ENCODE assay signal across 18 cellular contexts in genomic region chr10:107433605-107434004, GRCh38.
DNase-seq lines count a peak whose midpoint lies in the region; ATAC-seq, FAIRE-seq and TF ChIP-seq lines count a peak whose summit lies in the region.
"Had no signal": no experiment of that assay in that cellular context is flagged by ENCODE, and none has a peak within 500 bp of the region (broad histone marks: within the 10 kb centered on the region; RNA-seq: fewer than 3 reads in every experiment).

No MANE protein-coding gene starts in this region.

- H3K4me3 ChIP-seq in GM12878: no peak overlapping the region
- H3K4me3 ChIP-seq: BLaER1 treated with 17β-estradiol and CSF1 and Interleukin-3, amounts not matched to agents 10 nM and 100 nM had no signal

- H3K9me3 ChIP-seq in GM12878 (replicated peaks; ENCODE audit: control insufficient read depth, insufficient read depth, low read length): no peaks in the 10 kb centered on the region
- H3K9me3 ChIP-seq: BLaER1 treated with 17β-estradiol and CSF1 and Interleukin-3, amounts not matched to agents 10 nM and 100 nM had no signal

- CTCF ChIA-PET in GM12878 (lab: Yijun Ruan, JAX): interaction anchor here (0.6 to 2.7 kb wide), 3 partner anchors 10 to 24 kb away, joined by 3 to 18 read pairs (median 14); no protein-coding TSS in a partner anchor

- POLR2A ChIA-PET in GM12878 (lab: Charles Lee): interaction anchor here (0.7 to 2.6 kb wide), 4 partner anchors 8 to 1176 kb away, joined by 3 to 10 read pairs (median 5); no protein-coding TSS in a partner anchor

- H3K27ac ChIP-seq in GM12878 (ENCODE audit: control insufficient read depth, insufficient read depth): no peak overlapping the region
- H3K27ac ChIP-seq: BLaER1 treated with 17β-estradiol and CSF1 and Interleukin-3, amounts not matched to agents 10 nM and 100 nM; KMS-11 had no signal

- RAD21 ChIA-PET in GM12878 (lab: Charles Lee; ENCODE audit: unreplicated experiment): interaction anchor here (0.9 to 2.9 kb wide), 6 partner anchors 8 to 74 kb away, joined by 3 to 19 read pairs (median 8); no protein-coding TSS in a partner anchor

- no peaks in the 10 kb centered on the region for H3K79me2 ChIP-seq in GM12878 (ENCODE audit: control insufficient read depth, insufficient read depth, low read length)

- SMC1A ChIA-PET in GM12878 (lab: Charles Lee; ENCODE audit: uncharacterized antibody, unreplicated experiment): interaction anchor here (0.9 to 4.2 kb wide), 10 partner anchors 11 to 771 kb away, joined by 3 to 25 read pairs (median 4); no protein-coding TSS in a partner anchor

- no peaks in the 10 kb centered on the region for H4K20me1 ChIP-seq in GM12878 (ENCODE audit: control insufficient read depth, insufficient read depth)
- H4K20me1 ChIP-seq: BLaER1 treated with 17β-estradiol and CSF1 and Interleukin-3, amounts not matched to agents 10 nM and 100 nM had no signal

- intact Hi-C loops in GM12878 (cut with micrococcal nuclease; ENCODE audit: unreplicated experiment): no loop called here

- no peaks in the 10 kb centered on the region for H3K36me3 ChIP-seq in GM12878 (ENCODE audit: control insufficient read depth in 2 of 2, insufficient read depth in 2 of 2, low read length in 1 of 2)
- H3K36me3 ChIP-seq: BLaER1 treated with 17β-estradiol and CSF1 and Interleukin-3, amounts not matched to agents 10 nM and 100 nM had no signal

- ATAC-seq in GM18867 (IDR thresholded peaks at IDR 0.05; ENCODE audit: unreplicated experiment) (peak; percentile 39), HG03342 (IDR thresholded peaks at IDR 0.05; ENCODE audit: unreplicated experiment) (peak; percentile 43), GM12878 (peak; percentile 66), HG03097 (IDR thresholded peaks at IDR 0.05; ENCODE audit: low FRiP score, unreplicated experiment) (no peak)
- ATAC-seq: HCT116, HepG2 had no signal

- no TSS peak for BruUV-seq in GM12878 (replicated peaks; lab: Mats Ljungman, UMichigan)

- no peak overlapping the region for H3K4me2 ChIP-seq in GM12878 (ENCODE audit: control insufficient read depth, insufficient read depth)
- H3K4me2 ChIP-seq: BLaER1 treated with 17β-estradiol and CSF1 and Interleukin-3, amounts not matched to agents 10 nM and 100 nM; KMS-11 had no signal

- H3K4me1 ChIP-seq in GM12878 (ENCODE audit: control insufficient read depth, insufficient read depth, low read length): 0 out of 2 replicates have a peak, but pooled peaks cover 2% of the 10 kb centered on the region
- H3K4me1 ChIP-seq: BLaER1 treated with 17β-estradiol and CSF1 and Interleukin-3, amounts not matched to agents 10 nM and 100 nM had no signal

- TF ChIP-seq CTCF in GM10266 (IDR thresholded peaks at IDR 0.05; ENCODE audit: control insufficient read depth, insufficient read depth, low read depth, missing control alignments) (no peak), GM12878 (IDR thresholded peaks at IDR 0.05 in 2 of 3, conservative IDR thresholded peaks at IDR 0.05 in 1 of 3; ENCODE audit: control insufficient read depth in 2 of 3, extremely low read depth in 1 of 3, insufficient read depth in 1 of 3, low read depth in 3 of 3, low read length in 3 of 3) (no peak)

- WGBS in GM12878 (ENCODE audit: insufficient coverage, insufficient replicate concordance, low lambda C conversion rate, missing lambda C conversion rate): 50% methylated on average over 2 of the region's 3 CpGs

- H2AFZ ChIP-seq in GM12878 (ENCODE audit: control insufficient read depth, low read depth, low read length): 0 out of 2 replicates have a peak overlapping the region, but pooled peaks have one; percentile 35

- in situ Hi-C loops in GM12878 (cut with MboI): no loop called here

- H3K9ac ChIP-seq in GM12878 (ENCODE audit: control insufficient read depth, insufficient read depth, low read length): no peak overlapping the region
- H3K9ac ChIP-seq: BLaER1 treated with 17β-estradiol and CSF1 and Interleukin-3, amounts not matched to agents 10 nM and 100 nM; KMS-11 had no signal

- TF ChIP-seq EP300 in GM12878 (IDR thresholded peaks at IDR 0.05; ENCODE audit: borderline replicate concordance in 1 of 2, control insufficient read depth in 1 of 2, low read depth in 2 of 2, low read length in 2 of 2): no peak

- no peak for TF ChIP-seq RAD21 in GM12878 (IDR thresholded peaks at IDR 0.05; ENCODE audit: insufficient read depth, low read depth, low read length)

- H3K27me3 ChIP-seq in GM12878 (replicated peaks in 1 of 2; ENCODE audit: control insufficient read depth in 2 of 2, insufficient read depth in 2 of 2, low read length in 1 of 2): no peaks in the 10 kb centered on the region
- H3K27me3 ChIP-seq: BLaER1 treated with 17β-estradiol and CSF1 and Interleukin-3, amounts not matched to agents 10 nM and 100 nM had no signal

- peak; percentile 14 for DNase-seq in GM10266 (ENCODE audit: extremely low spot score)
- DNase-seq in GM12878 (ENCODE audit: low read depth, low spot score): no peak
- DNase-seq in NCI-H69 (lab: John Stamatoyannopoulos, UW): no peak
- no peak for DNase-seq in SKM-1 treated with dmso at 0.1 percent for 144 hours (lab: John Stamatoyannopoulos, UW; ENCODE audit: unreplicated experiment)
- DNase-seq: ACHN; CD4-positive, CD25-positive, alpha-beta regulatory T cell; DMS53; GF-D8 had no signal

- no peak for FAIRE-seq in GM12878 (lab: Jason Lieb, UNC)
- FAIRE-seq: GM18507, H54, HepG2, HTR-8/SVneo had no signal

- TF ChIP-seq POLR2A in GM12878 (IDR thresholded peaks at IDR 0.05; ENCODE audit: low read depth, low read length): no peak

TF ChIP-seq in GM12878, 131 proteins besides CTCF, POLR2A, EP300 and RAD21:
- TF ChIP-seq YBX1 (IDR thresholded peaks at IDR 0.05) (no peak), YY1 (IDR thresholded peaks at IDR 0.05; ENCODE audit: low read depth, low read length) (0 out of 2 replicates have a peak, but pooled peaks have one; percentile 11)
